ENCODE assay signal across 30 cellular contexts in the genomic region with DNA sequence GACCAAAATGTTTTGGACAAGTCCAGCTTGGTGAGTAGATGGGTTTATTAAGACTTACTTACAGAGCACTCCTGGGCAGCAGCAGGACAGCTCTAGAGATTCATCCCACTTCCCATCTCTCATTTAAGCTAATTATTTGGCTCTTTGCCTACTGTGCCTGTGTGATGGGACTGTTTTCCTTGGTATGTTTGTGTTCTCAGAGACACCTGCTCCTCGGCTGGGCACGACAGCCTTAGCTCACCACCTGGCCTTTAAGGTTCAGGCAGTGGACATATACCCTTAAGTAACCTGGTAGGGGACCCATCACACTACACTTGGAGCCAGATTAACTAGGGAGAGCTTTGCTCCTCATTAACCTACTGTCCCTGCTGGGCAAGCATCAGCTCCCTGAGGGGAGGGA. TPM values are rescaled to one million over a fixed set of nuclear protein-coding genes. Genes with fewer than 3 reads are reported as not detected.
DNase-seq lines count a peak whose midpoint lies in the region; ATAC-seq, FAIRE-seq and TF ChIP-seq lines count a peak whose summit lies in the region.
"Had no signal": no experiment of that assay in that cellular context is flagged by ENCODE, and none has a peak within 500 bp of the region (broad histone marks: within the 10 kb centered on the region; RNA-seq: fewer than 3 reads in every experiment).

No MANE protein-coding gene starts in this region.

- TF ChIP-seq CTCF in endothelial cell of umbilical vein (IDR thresholded peaks at IDR 0.05; ENCODE audit: extremely low read depth in 1 of 2, insufficient read depth in 1 of 2, low read depth in 1 of 2, low read length in 2 of 2) (no peak), gastrocnemius medialis (IDR thresholded peaks at IDR 0.05 in 4 of 5, conservative IDR thresholded peaks at IDR 0.05 in 1 of 5) (no peak)

- H3K9me3 ChIP-seq in endothelial cell of umbilical vein (replicated peaks; ENCODE audit: control insufficient read depth, insufficient read depth, low read length): no peaks in the 10 kb centered on the region
- no peaks in the 10 kb centered on the region for H3K9me3 ChIP-seq in subcutaneous abdominal adipose tissue (ENCODE audit: control insufficient read depth in 5 of 5, low read length in 5 of 5)
- H3K9me3 ChIP-seq in gastrocnemius medialis: no peaks in the 10 kb centered on the region
- H3K9me3 ChIP-seq: right atrium auricular region, suprapubic skin had no signal

- in situ Hi-C loops in gastrocnemius medialis (cut with MboI; ENCODE audit: low sequenced_read_pairs in 4 of 4): loop anchor here in 3 of 4 donors (25.0 kb wide), 1 partner anchor 203 kb away; no protein-coding TSS in a partner anchor

- peak in 2 of 3 experiments; percentile 23 to 59 for DNase-seq in NCI-H1417 (lab: John Stamatoyannopoulos, UW)
- DNase-seq in NCI-H1417 treated with DMSO at 0.1 percent for 48 hours (lab: John Stamatoyannopoulos, UW): no peak
- peak; percentile 76 for DNase-seq in NCI-H82 (lab: John Stamatoyannopoulos, UW)
- DNase-seq in endothelial cell of umbilical vein (ENCODE audit: low read depth, low spot score): peak; percentile 73
- no peak for DNase-seq in NCI-H2227 (lab: John Stamatoyannopoulos, UW; ENCODE audit: unreplicated experiment)
- no peak for DNase-seq in gastrocnemius medialis
- DNase-seq in activated CD4-positive, alpha-beta T cell treated with anti-CD3 and anti-CD28 coated beads for 4 hours: no peak
- DNase-seq: activated CD4-positive, alpha-beta T cell treated with anti-CD3 and anti-CD28 coated beads, Interleukin-2, amount 10 ng/mL, durations not matched to agents 7 days and 5 days; activated CD8-positive, alpha-beta memory T cell treated with anti-CD3 and anti-CD28 coated beads, Interleukin-2, amount 10 ng/mL, durations not matched to agents 7 days and 5 days; activated naive CD4-positive, alpha-beta T cell treated with Interleukin-2 at 50 U/mL for 16 hours; CD8-positive, alpha-beta memory T cell; effector memory CD4-positive, alpha-beta T cell; erythroblast; Kasumi-1; left cardiac atrium; NCI-H187; NCI-H226; NK-92 treated with Interleukin-12 subunit alpha and Interleukin-12 subunit beta, amount 100 ng/mL, for 24 hours; PC-3; stimulated activated CD4-positive, alpha-beta T cell treated with anti-CD3 and anti-CD28 coated beads, Interleukin-2, amount 100 ng/mL, for 48 hours; SW 1271; T1000 had no signal

- H3K79me2 ChIP-seq in endothelial cell of umbilical vein (ENCODE audit: control insufficient read depth, insufficient read depth, low read length): no peaks in the 10 kb centered on the region
- H3K79me2 ChIP-seq: hepatocyte had no signal

- H2AFZ ChIP-seq in endothelial cell of umbilical vein (ENCODE audit: low read depth, low read length): no peak overlapping the region
- H2AFZ ChIP-seq: hepatocyte had no signal

- no peak for ATAC-seq in gastrocnemius medialis
- ATAC-seq: activated CD8-positive, alpha-beta memory T cell treated with anti-CD3 and anti-CD28 coated beads, Interleukin-2, amount 10 ng/mL, durations not matched to agents 7 days and 5 days; PC-3 had no signal

- intact Hi-C loops in endothelial cell of umbilical vein (cut with micrococcal nuclease) (no loop called here), gastrocnemius medialis (cut with DNase I; ENCODE audit: low total_unique reads) (no loop called here)

- peak overlapping the region; percentile 76 for H3K9ac ChIP-seq in endothelial cell of umbilical vein (replicated peaks; ENCODE audit: extremely low read depth, insufficient read depth, low read length)
- peak overlapping the region in 1 of 5 donors; percentile 41 for H3K9ac ChIP-seq in subcutaneous abdominal adipose tissue (ENCODE audit: low read length in 5 of 5)

- peak overlapping the region; percentile 12 for H3K4me2 ChIP-seq in endothelial cell of umbilical vein (ENCODE audit: insufficient read depth, low read length)
- H3K4me2 ChIP-seq: hepatocyte had no signal

- H3K36me3 ChIP-seq in endothelial cell of umbilical vein (ENCODE audit: control insufficient read depth in 2 of 2, extremely low read depth in 1 of 2, insufficient read depth in 2 of 2, low read length in 2 of 2): no peaks in the 10 kb centered on the region
- H3K36me3 ChIP-seq in subcutaneous abdominal adipose tissue (ENCODE audit: control insufficient read depth in 5 of 5, insufficient read depth in 5 of 5, low read length in 5 of 5): no peaks in the 10 kb centered on the region
- H3K36me3 ChIP-seq in gastrocnemius medialis: no peaks in the 10 kb centered on the region
- H3K36me3 ChIP-seq: right atrium auricular region, suprapubic skin had no signal

- H4K20me1 ChIP-seq in endothelial cell of umbilical vein (replicated peaks; ENCODE audit: control insufficient read depth, extremely low read depth, insufficient read depth, low read length): no peaks in the 10 kb centered on the region

- peaks cover 55% of the 10 kb centered on the region for H3K4me1 ChIP-seq in endothelial cell of umbilical vein (ENCODE audit: control insufficient read depth, extremely low read depth, insufficient read depth, low read length)
- peaks cover 0 to 18% (median 13%) of the 10 kb centered on the region in 5 donors for H3K4me1 ChIP-seq in subcutaneous abdominal adipose tissue (ENCODE audit: control insufficient read depth in 5 of 5, insufficient read depth in 5 of 5, low read length in 5 of 5)
- H3K4me1 ChIP-seq in gastrocnemius medialis: no peaks in the 10 kb centered on the region

- POLR2A ChIA-PET in endothelial cell of umbilical vein (lab: Charles Lee): interaction anchor here (0.5 to 4.3 kb wide), 10 partner anchors 22 to 106 kb away, joined by 3 to 40 read pairs (median 8); a partner anchor contains a TSS

- CTCF ChIA-PET in endothelial cell of umbilical vein (lab: Charles Lee): interaction anchor here (0.8 to 4.6 kb wide), 9 partner anchors 12 to 194 kb away, joined by 3 to 38 read pairs (median 11); a partner anchor contains a TSS

- H3K27ac ChIP-seq in endothelial cell of umbilical vein (ENCODE audit: insufficient read depth, low read depth, low read length): peak overlapping the region; percentile 97
- peak overlapping the region; percentile 45 for H3K27ac ChIP-seq in subcutaneous abdominal adipose tissue (ENCODE audit: low read depth, low read length)
- H3K27ac ChIP-seq in gastrocnemius medialis: no peak overlapping the region
- H3K27ac ChIP-seq: HL-60, suprapubic skin had no signal

- dilution Hi-C loops in endothelial cell of umbilical vein (cut with MboI; ENCODE audit: extremely low pct_ligation_motif_present, low sequenced_read_pairs): no loop called here

- H3K4me3 ChIP-seq in endothelial cell of umbilical vein (replicated peaks in 1 of 3; ENCODE audit: insufficient read depth in 1 of 3, low read depth in 1 of 3, low read length in 3 of 3): no peak overlapping the region
- no peak overlapping the region for H3K4me3 ChIP-seq in subcutaneous abdominal adipose tissue (ENCODE audit: low read depth in 1 of 5, low read length in 5 of 5)
- no peak overlapping the region for H3K4me3 ChIP-seq in gastrocnemius medialis
- H3K4me3 ChIP-seq: hepatocyte, right atrium auricular region, suprapubic skin had no signal

- no peaks in the 10 kb centered on the region for H3K9me1 ChIP-seq in endothelial cell of umbilical vein (replicated peaks; ENCODE audit: control insufficient read depth, extremely low read depth, insufficient read depth, low read length)

- TF ChIP-seq POLR2A in endothelial cell of umbilical vein (IDR thresholded peaks at IDR 0.05; ENCODE audit: low read depth, low read length) (no peak), gastrocnemius medialis (IDR thresholded peaks at IDR 0.05) (no peak)

- TSS peak; percentile 75 for BruUV-seq in endothelial cell of umbilical vein (replicated peaks; lab: Mats Ljungman, UMichigan)

- H3K27me3 ChIP-seq in endothelial cell of umbilical vein (ENCODE audit: control insufficient read depth in 2 of 2, insufficient read depth in 2 of 2, low read length in 2 of 2) (no peaks in the 10 kb centered on the region), subcutaneous abdominal adipose tissue (ENCODE audit: control insufficient read depth in 5 of 5, insufficient read depth in 4 of 5, low read length in 5 of 5) (no peaks in the 10 kb centered on the region), gastrocnemius medialis (no peaks in the 10 kb centered on the region)
- H3K27me3 ChIP-seq: hepatocyte, right atrium auricular region, suprapubic skin had no signal

- no peak for FAIRE-seq in endothelial cell of umbilical vein (lab: Jason Lieb, UNC)
- FAIRE-seq: A204.1, H1 had no signal

TF ChIP-seq in endothelial cell of umbilical vein, 7 proteins besides CTCF, POLR2A, EP300 and RAD21:
- TF ChIP-seq POLR2AphosphoS5 (IDR thresholded peaks at IDR 0.05; ENCODE audit: insufficient read depth, low read depth, low read length): peak; percentile 20
- TF ChIP-seq, protein P1, sequence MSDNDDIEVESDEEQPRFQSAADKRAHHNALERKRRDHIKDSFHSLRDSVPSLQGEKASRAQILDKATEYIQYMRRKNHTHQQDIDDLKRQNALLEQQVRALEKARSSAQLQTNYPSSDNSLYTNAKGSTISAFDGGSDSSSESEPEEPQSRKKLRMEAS (IDR thresholded peaks at IDR 0.05; ENCODE audit: insufficient read depth, insufficient read length): no peak

RNA-seq across cellular contexts. Expression of a gene that starts 41.7 kb away (rescaled TPM):
- 2,354 and 2,981 TPM in 2 replicates for total RNA-seq in endothelial cell of umbilical vein
- polyA plus RNA-seq in endothelial cell of umbilical vein: 10,356 and 11,813 TPM in 2 replicates
- 7,787 and 8,501 TPM in 2 replicates for polyA plus RNA-seq in endothelial cell of umbilical vein (2011; cell fraction: cytosol; rRNA removed)
- 6,181 and 7,713 TPM in 2 replicates for polyA plus RNA-seq in endothelial cell of umbilical vein (2011; cell fraction: nucleus; rRNA removed)
- 2,631 and 3,819 TPM in 2 replicates for polyA plus RNA-seq in endothelial cell of umbilical vein (2012)
- polyA minus RNA-seq in endothelial cell of umbilical vein: 9,211 and 9,669 TPM in 2 replicates
- 38.8 TPM for polyA minus RNA-seq in endothelial cell of umbilical vein (2011; cell fraction: cytosol; rRNA and poly(A)+ RNA removed)
- polyA minus RNA-seq in endothelial cell of umbilical vein (2011; cell fraction: nucleus; rRNA and poly(A)+ RNA removed): 5,639 and 5,640 TPM in 2 replicates
- total RNA-seq in gastrocnemius medialis: 10 to 100 TPM in 3 of 4 donors, 1 to 10 TPM in 1; 1.5 to 30.1 (median 20.8) TPM
- total RNA-seq: activated CD4-positive, alpha-beta T cell treated with anti-CD3 and anti-CD28 coated beads, Interleukin-2, amount 10 ng/mL, durations not matched to agents 7 days and 5 days; activated CD8-positive, alpha-beta memory T cell treated with anti-CD3 and anti-CD28 coated beads, Interleukin-2, amount 10 ng/mL, durations not matched to agents 7 days and 5 days; CD8-positive, alpha-beta memory T cell; G401 had no signal
- polyA plus RNA-seq: CD8-positive, alpha-beta memory T cell had no signal

Comparison
In these comparisons a context has a peak if more than half of its experiments do, and no peak if none do; other contexts are left out.
1. DNase-seq: peak in NCI-H1417 (2 of 3), NCI-H82 (single experiment) and endothelial cell of umbilical vein (single experiment); none in NCI-H1417 treated with DMSO at 0.1 percent for 48 hours (single experiment), NCI-H2227 (single experiment), gastrocnemius medialis (0 of 2) and activated CD4-positive, alpha-beta T cell treated with anti-CD3 and anti-CD28 coated beads for 4 hours (0 of 2).
2. H3K27ac ChIP-seq: peak in endothelial cell of umbilical vein (single experiment) and subcutaneous abdominal adipose tissue (single experiment); none in gastrocnemius medialis (0 of 4).
3. RNA of a gene that starts 41.7 kb away (total RNA-seq): 2,354 to 2,981 TPM in endothelial cell of umbilical vein; 1.5 to 30.1 TPM in gastrocnemius medialis; every median in the first group is over 10 times any median in the second.